16 cellular contexts compared by ENCODE assay signal in the genomic region with DNA sequence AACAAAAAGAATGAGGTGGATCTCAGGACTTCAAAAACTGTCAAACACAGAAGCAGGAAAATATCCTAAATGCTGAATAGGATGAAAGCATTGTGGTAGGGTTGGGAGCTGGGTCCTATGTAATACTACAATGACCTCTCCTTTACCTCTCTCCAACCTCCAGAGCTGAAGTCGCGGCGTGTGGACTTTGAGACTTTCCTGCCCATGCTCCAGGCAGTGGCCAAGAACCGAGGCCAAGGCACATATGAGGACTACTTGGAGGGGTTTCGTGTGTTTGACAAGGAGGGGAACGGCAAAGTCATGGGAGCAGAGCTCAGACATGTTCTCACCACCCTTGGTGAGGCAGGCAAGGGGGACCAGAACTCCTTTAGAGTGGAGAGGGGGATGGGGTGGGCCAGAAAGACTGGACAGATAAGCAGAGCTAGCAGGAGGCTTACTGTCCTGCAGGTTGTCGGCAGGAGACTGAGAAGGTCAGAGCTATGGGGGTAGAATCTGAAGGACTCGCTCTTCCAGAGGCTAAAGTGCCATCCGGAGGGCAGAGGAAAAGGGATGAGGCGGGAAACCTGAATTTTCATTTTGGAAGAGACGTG. TPM values are rescaled to one million over a fixed set of nuclear protein-coding genes. Genes with fewer than 3 reads are reported as not detected.
DNase-seq lines count a peak whose midpoint lies in the region; ATAC-seq, FAIRE-seq and TF ChIP-seq lines count a peak whose summit lies in the region.
"Had no signal": no experiment of that assay in that cellular context is flagged by ENCODE, and none has a peak within 500 bp of the region (broad histone marks: within the 10 kb centered on the region; RNA-seq: fewer than 3 reads in every experiment).

No MANE protein-coding gene starts in this region.

- POLR2A ChIA-PET in CD8-positive, alpha-beta memory T cell (lab: Charles Lee): no interaction called here
- POLR2A ChIA-PET in H1 (lab: Charles Lee; ENCODE audit: partially characterized antibody): interaction anchor here (0.6 to 15.6 kb wide), 9 partner anchors 8 to 294 kb away, joined by 3 to 656 read pairs (median 6); a partner anchor contains a TSS

- no peak overlapping the region for H3K4ac ChIP-seq in H1 (replicated peaks; ENCODE audit: insufficient read length, low read depth, low read length)

- no peak overlapping the region for H3K18ac ChIP-seq in H1 (ENCODE audit: extremely low read depth, low read length)

- H2AFZ ChIP-seq in H1 (ENCODE audit: low read length) (no peak overlapping the region), neural progenitor cell (replicated peaks) (no peak overlapping the region)

- no peaks in the 10 kb centered on the region for H3K27me3 Mint-ChIP-seq in CD8-positive, alpha-beta memory T cell
- H3K27me3 Mint-ChIP-seq in neural progenitor cell (ENCODE audit: insufficient read depth, low read depth): peaks cover 27% of the 10 kb centered on the region

- H2AK5ac ChIP-seq in H1 (ENCODE audit: low read depth, low read length): no peak overlapping the region

- H2BK5ac ChIP-seq in H1 (ENCODE audit: low read depth, low read length): no peak overlapping the region

- CTCF ChIA-PET in CD8-positive, alpha-beta memory T cell (lab: Charles Lee): interaction anchor here (0.8 to 3.2 kb wide), 5 partner anchors 10 to 36 kb away, joined by 3 to 16 read pairs (median 7); a partner anchor contains a TSS
- CTCF ChIA-PET in H1 (lab: Charles Lee; ENCODE audit: partially characterized antibody): interaction anchor here (0.7 to 2.7 kb wide), 7 partner anchors 27 to 43 kb away, joined by 3 to 15 read pairs (median 4); a partner anchor contains a TSS

- H4K91ac ChIP-seq in H1 (replicated peaks; ENCODE audit: insufficient read length, low read length): no peak overlapping the region

- no peak overlapping the region for H2BK12ac ChIP-seq in H1 (ENCODE audit: low read depth, low read length)

- no peak overlapping the region for H2BK120ac ChIP-seq in H1 (replicated peaks; ENCODE audit: low read depth, low read length)

- H3F3A ChIP-seq in neural progenitor cell (ENCODE audit: low read depth): peaks cover 58% of the 10 kb centered on the region

- TF ChIP-seq RAD21 in H1 (IDR thresholded peaks at IDR 0.05 in 1 of 2, conservative IDR thresholded peaks at IDR 0.05 in 1 of 2; ENCODE audit: low read depth in 2 of 2, low read length in 2 of 2): no peak

- TF ChIP-seq EP300 in H1 (IDR thresholded peaks at IDR 0.05; ENCODE audit: borderline replicate concordance in 1 of 2, low read depth in 2 of 2, low read length in 2 of 2): no peak

- H3K4me1 Mint-ChIP-seq in CD8-positive, alpha-beta memory T cell: peaks cover 49 to 54% (median 54%) of the 10 kb centered on the region in 3 donors
- H3K4me1 Mint-ChIP-seq in neural progenitor cell: peaks cover 56% of the 10 kb centered on the region

- H3K27ac ChIP-seq in CD8-positive, alpha-beta memory T cell (ENCODE audit: low read depth, low read length): no peak overlapping the region
- H3K27ac ChIP-seq in SJCRH30: peak overlapping the region; percentile 95
- H3K27ac ChIP-seq in H1 (ENCODE audit: low read depth, low read length): no peak overlapping the region
- no peak overlapping the region for H3K27ac ChIP-seq in neural progenitor cell
- H3K27ac ChIP-seq: heart left ventricle, HL-60, SJSA1 had no signal

- FAIRE-seq in H1 (lab: Jason Lieb, UNC): no peak
- FAIRE-seq: colon, GM12891, kidney had no signal

- peak overlapping the region in 5 of 7 donors; percentile 53 to 79 (median 61) for H3K4me3 Mint-ChIP-seq in CD8-positive, alpha-beta memory T cell
- peak overlapping the region; percentile 58 for H3K4me3 Mint-ChIP-seq in neural progenitor cell

- H3K9ac ChIP-seq in H1 (replicated peaks in 1 of 4; ENCODE audit: extremely low read depth in 1 of 4, low read depth in 3 of 4, low read length in 3 of 4): no peak overlapping the region
- no peak overlapping the region for H3K9ac ChIP-seq in neural progenitor cell

- H4K8ac ChIP-seq in H1 (ENCODE audit: extremely low read depth, insufficient read depth, low read length): no peak overlapping the region

- H3K4me1 ChIP-seq in CD8-positive, alpha-beta memory T cell (ENCODE audit: insufficient read depth, low read length): peaks cover 45% of the 10 kb centered on the region
- H3K4me1 ChIP-seq in SJCRH30 (peaks cover 38% of the 10 kb centered on the region), H1 (replicated peaks in 1 of 4; ENCODE audit: control insufficient read depth in 3 of 4, insufficient read depth in 4 of 4, low read length in 3 of 4) (peaks cover 9 to 26% (median 18%) of the 10 kb centered on the region in 4 experiments), neural progenitor cell (peaks cover 29% of the 10 kb centered on the region)

- H3K27me3 ChIP-seq in CD8-positive, alpha-beta memory T cell (ENCODE audit: insufficient read depth, low read length, poor library complexity, severe bottlenecking): no peaks in the 10 kb centered on the region
- H3K27me3 ChIP-seq in SJCRH30 (no peaks in the 10 kb centered on the region), H1 (replicated peaks in 1 of 4; ENCODE audit: control insufficient read depth in 3 of 4, extremely low read depth in 1 of 4, insufficient read depth in 3 of 4, low read length in 3 of 4) (no peaks in the 10 kb centered on the region), neural progenitor cell (no peaks in the 10 kb centered on the region)
- H3K27me3 ChIP-seq: heart left ventricle, SJSA1 had no signal

- H3K4me2 ChIP-seq in H1 (ENCODE audit: insufficient read depth in 1 of 2, low read depth in 2 of 2, low read length in 2 of 2) (no peak overlapping the region), neural progenitor cell (no peak overlapping the region)

- H2BK15ac ChIP-seq in H1 (ENCODE audit: low read length): no peak overlapping the region

- H3K79me2 ChIP-seq in H1 (ENCODE audit: control insufficient read depth in 1 of 2, insufficient read depth in 2 of 2, low read length in 2 of 2) (peaks cover 3 to 28% of the 10 kb centered on the region in 2 experiments), neural progenitor cell (ENCODE audit: low read depth) (peaks cover 41% of the 10 kb centered on the region)

- peaks cover 0 to 29% (median 4%) of the 10 kb centered on the region in 3 donors for H3K36me3 Mint-ChIP-seq in CD8-positive, alpha-beta memory T cell
- H3K36me3 Mint-ChIP-seq in neural progenitor cell: peaks cover 29% of the 10 kb centered on the region

- no peak overlapping the region for H2BK20ac ChIP-seq in H1 (ENCODE audit: low read length)

- TF ChIP-seq CTCF in H1 (IDR thresholded peaks at IDR 0.05; ENCODE audit: control extremely low read depth in 1 of 3, insufficient read depth in 1 of 3, low read depth in 1 of 3, low read length in 3 of 3) (no peak), neural progenitor cell (IDR thresholded peaks at IDR 0.05) (no peak)

- DNase-seq in CD8-positive, alpha-beta memory T cell: no peak
- DNase-seq in SJCRH30 (peak in 1 of 2 experiments; percentile 17), H1 (ENCODE audit: low read depth in 1 of 2, low spot score in 2 of 2) (no peak), neural progenitor cell (ENCODE audit: low spot score) (no peak), LoVo (ENCODE audit: low spot score) (no peak)
- DNase-seq: activated CD8-positive, alpha-beta memory T cell treated with anti-CD3 and anti-CD28 coated beads, Interleukin-2, amount 50 U/mL, for 48 hours; heart left ventricle; Kasumi-1; NCI-H1436 had no signal

- H3K9me3 ChIP-seq in CD8-positive, alpha-beta memory T cell (ENCODE audit: low read length): no peaks in the 10 kb centered on the region
- H3K9me3 ChIP-seq in SJCRH30 (replicated peaks) (no peaks in the 10 kb centered on the region), H1 (ENCODE audit: insufficient read depth in 2 of 2, low read depth in 1 of 2, low read length in 1 of 2) (no peaks in the 10 kb centered on the region), neural progenitor cell (ENCODE audit: low read depth) (no peaks in the 10 kb centered on the region)
- H3K9me3 ChIP-seq: heart left ventricle, SJSA1 had no signal

- H4K20me1 ChIP-seq in H1 (replicated peaks in 1 of 2; ENCODE audit: control insufficient read depth in 1 of 2, insufficient read depth in 2 of 2, low read length in 2 of 2) (peaks cover 7 to 12% of the 10 kb centered on the region in 2 experiments), neural progenitor cell (ENCODE audit: low read depth) (peaks cover 19% of the 10 kb centered on the region)

- H3K4me3 ChIP-seq in CD8-positive, alpha-beta memory T cell (ENCODE audit: low read length): no peak overlapping the region
- H3K4me3 ChIP-seq in SJCRH30 (no peak overlapping the region; the same call in 1 of the 2 replicates), H1 (ENCODE audit: extremely low read depth in 1 of 4, insufficient read depth in 2 of 4, low read depth in 3 of 4, low read length in 4 of 4) (no peak overlapping the region), neural progenitor cell (no peak overlapping the region)
- H3K4me3 ChIP-seq: heart left ventricle, SJSA1 had no signal

- H3K23ac ChIP-seq in H1 (ENCODE audit: insufficient read length): no peak overlapping the region

- H3K23me2 ChIP-seq in H1 (ENCODE audit: low read depth, low read length): peaks cover 24% of the 10 kb centered on the region

- WGBS in H1 (ENCODE audit: extremely low coverage in 1 of 2, insufficient coverage in 1 of 2, insufficient read length in 1 of 2, insufficient replicate concordance in 2 of 2, low coverage in 1 of 2, low lambda C conversion rate in 2 of 2, missing lambda C conversion rate in 1 of 2), 2 experiments: 92% methylated on average over 11 of the region's 11 CpGs; no CpG with 5 or more reads in 1 of the 2 experiments

- peaks cover 11% of the 10 kb centered on the region for H3K36me3 ChIP-seq in CD8-positive, alpha-beta memory T cell (ENCODE audit: insufficient read depth, low read length)
- H3K36me3 ChIP-seq in SJCRH30 (peaks cover 23% of the 10 kb centered on the region), H1 (ENCODE audit: control insufficient read depth in 2 of 4, insufficient read depth in 4 of 4, low read length in 3 of 4) (peaks cover 10 to 25% (median 14%) of the 10 kb centered on the region in 4 experiments), neural progenitor cell (no peaks in the 10 kb centered on the region)

- H3K27ac Mint-ChIP-seq in CD8-positive, alpha-beta memory T cell: peak overlapping the region in 2 of 8 donors; percentile 4 to 43
- H3K27ac Mint-ChIP-seq in neural progenitor cell: peak overlapping the region; percentile 70

- no peaks in the 10 kb centered on the region for H3K9me3 Mint-ChIP-seq in CD8-positive, alpha-beta memory T cell
- no peaks in the 10 kb centered on the region for H3K9me3 Mint-ChIP-seq in neural progenitor cell

- TF ChIP-seq POLR2A in H1 (IDR thresholded peaks at IDR 0.05; ENCODE audit: control extremely low read depth in 1 of 2, low read depth in 2 of 2, low read length in 2 of 2): no peak

- ATAC-seq in GM21723 (IDR thresholded peaks at IDR 0.05; ENCODE audit: unreplicated experiment): no peak
- ATAC-seq in GM21515 (IDR thresholded peaks at IDR 0.05; ENCODE audit: unreplicated experiment): no peak
- ATAC-seq: heart left ventricle had no signal

- no peak overlapping the region for H3K14ac ChIP-seq in H1 (ENCODE audit: insufficient read length)

- no peak overlapping the region for H4K5ac ChIP-seq in H1 (ENCODE audit: insufficient read length, low read depth, low read length)

- no peak overlapping the region for H3K56ac ChIP-seq in H1 (replicated peaks; ENCODE audit: insufficient read length, low read depth, low read length)

- peaks cover 5% of the 10 kb centered on the region; the same call in 1 of the 2 replicates for H3K79me1 ChIP-seq in H1 (ENCODE audit: low read depth, low read length)

RNA-seq across cellular contexts. Expression of a gene that starts 2.8 kb away (rescaled TPM):
- 1,000 to 10,000 TPM; 1,010 to 1,017 TPM for total RNA-seq in CD8-positive, alpha-beta memory T cell
- polyA plus RNA-seq in CD8-positive, alpha-beta memory T cell: 2,423 TPM
- 564 and 633 TPM in 2 replicates for total RNA-seq in SJCRH30 (2014; rRNA removed; shearing (Covaris generic))
- 1,130 and 1,137 TPM in 2 replicates for total RNA-seq in H1 (2021; fragmentation: NEBNext Ultra II Directional; extraction: Animal tissue kit (Norgen Biotek cat#: 25700))
- 1,664 and 2,279 TPM in 2 replicates for polyA plus RNA-seq in H1 (2011; rRNA removed)
- polyA plus RNA-seq in H1 (2011; cell fraction: cytosol; rRNA removed): 2,537 TPM
- polyA plus RNA-seq in H1 (2011; cell fraction: nucleus; rRNA removed): 757 TPM
- polyA plus RNA-seq in H1 (2012, experiment 1 of 2): 1,613 to 1,753 TPM (median 1,678 TPM) in 4 replicates
- polyA plus RNA-seq in H1 (2012, experiment 2 of 2): 2,029 TPM
- polyA plus RNA-seq in H1 (2013, experiment 1 of 2): 1,115 TPM
- polyA plus RNA-seq in H1 (2013, experiment 2 of 2): 1,167 TPM
- 392 and 510 TPM in 2 replicates for polyA minus RNA-seq in H1 (2011; rRNA and poly(A)+ RNA removed)
- polyA minus RNA-seq in H1 (2011; cell fraction: cytosol; rRNA and poly(A)+ RNA removed): 263 TPM
- polyA minus RNA-seq in H1 (2011; cell fraction: nucleus; rRNA and poly(A)+ RNA removed): 608 TPM
- total RNA-seq in neural progenitor cell (ENCODE audit: low replicate concordance): 1,139 and 1,233 TPM in 2 replicates

RNA-seq across cellular contexts. Expression of a gene that starts 3.0 kb away (rescaled TPM):
- total RNA-seq in CD8-positive, alpha-beta memory T cell: 10 to 100 TPM; 68.6 to 70.0 TPM
- polyA plus RNA-seq in CD8-positive, alpha-beta memory T cell: 6.2 TPM
- 199 and 208 TPM in 2 replicates for total RNA-seq in SJCRH30 (2014; rRNA removed; shearing (Covaris generic))
- 162 and 163 TPM in 2 replicates for total RNA-seq in H1 (2021; fragmentation: NEBNext Ultra II Directional; extraction: Animal tissue kit (Norgen Biotek cat#: 25700))
- 146 and 202 TPM in 2 replicates for polyA plus RNA-seq in H1 (2011; rRNA removed)
- polyA plus RNA-seq in H1 (2011; cell fraction: cytosol; rRNA removed): 203 TPM
- 101 TPM for polyA plus RNA-seq in H1 (2011; cell fraction: nucleus; rRNA removed)
- 157 to 234 TPM (median 189 TPM) in 4 replicates for polyA plus RNA-seq in H1 (2012, experiment 1 of 2)
- polyA plus RNA-seq in H1 (2012, experiment 2 of 2): 181 TPM
- 142 TPM for polyA plus RNA-seq in H1 (2013, experiment 1 of 2)
- polyA plus RNA-seq in H1 (2013, experiment 2 of 2): 154 TPM
- 25.3 and 42.8 TPM in 2 replicates for polyA minus RNA-seq in H1 (2011; rRNA and poly(A)+ RNA removed)
- 43.2 TPM for polyA minus RNA-seq in H1 (2011; cell fraction: cytosol; rRNA and poly(A)+ RNA removed)
- 35.9 TPM for polyA minus RNA-seq in H1 (2011; cell fraction: nucleus; rRNA and poly(A)+ RNA removed)
- total RNA-seq in neural progenitor cell (ENCODE audit: low replicate concordance): 131 and 198 TPM in 2 replicates

RNA-seq across cellular contexts. Expression of a gene that starts 27.3 kb away (rescaled TPM):
- total RNA-seq in CD8-positive, alpha-beta memory T cell: 100 to 1,000 TPM; 185 to 191 TPM
- polyA plus RNA-seq in CD8-positive, alpha-beta memory T cell: 374 TPM
- total RNA-seq in SJCRH30 (2014; rRNA removed; shearing (Covaris generic)): 86.7 and 92.9 TPM in 2 replicates
- 85.1 and 86.9 TPM in 2 replicates for total RNA-seq in H1 (2021; fragmentation: NEBNext Ultra II Directional; extraction: Animal tissue kit (Norgen Biotek cat#: 25700))
- polyA plus RNA-seq in H1 (2011; rRNA removed): 165 and 174 TPM in 2 replicates
- polyA plus RNA-seq in H1 (2011; cell fraction: cytosol; rRNA removed): 109 TPM
- polyA plus RNA-seq in H1 (2011; cell fraction: nucleus; rRNA removed): 167 TPM
- 58.5 to 85.3 TPM (median 79.3 TPM) in 4 replicates for polyA plus RNA-seq in H1 (2012, experiment 1 of 2)
- 88.6 TPM for polyA plus RNA-seq in H1 (2012, experiment 2 of 2)
- 133 TPM for polyA plus RNA-seq in H1 (2013, experiment 1 of 2)
- 120 TPM for polyA plus RNA-seq in H1 (2013, experiment 2 of 2)
- polyA minus RNA-seq in H1 (2011; rRNA and poly(A)+ RNA removed): 180 and 199 TPM in 2 replicates
- polyA minus RNA-seq in H1 (2011; cell fraction: cytosol; rRNA and poly(A)+ RNA removed): 107 TPM
- polyA minus RNA-seq in H1 (2011; cell fraction: nucleus; rRNA and poly(A)+ RNA removed): 81.1 TPM
- total RNA-seq in neural progenitor cell (ENCODE audit: low replicate concordance): 75.3 and 146 TPM in 2 replicates

RNA-seq across cellular contexts. Expression of a gene that starts 33.9 kb away (rescaled TPM):
- 100 to 1,000 TPM; 107 to 118 TPM for total RNA-seq in CD8-positive, alpha-beta memory T cell
- polyA plus RNA-seq in CD8-positive, alpha-beta memory T cell: 92.4 TPM
- 57.3 and 60.9 TPM in 2 replicates for total RNA-seq in SJCRH30 (2014; rRNA removed; shearing (Covaris generic))
- total RNA-seq in H1 (2021; fragmentation: NEBNext Ultra II Directional; extraction: Animal tissue kit (Norgen Biotek cat#: 25700)): 66.3 and 78.5 TPM in 2 replicates
- 33.9 and 40.5 TPM in 2 replicates for polyA plus RNA-seq in H1 (2011; rRNA removed)
- polyA plus RNA-seq in H1 (2011; cell fraction: cytosol; rRNA removed): 51.0 TPM
- polyA plus RNA-seq in H1 (2011; cell fraction: nucleus; rRNA removed): 228 TPM
- 57.2 to 72.0 TPM (median 67.2 TPM) in 4 replicates for polyA plus RNA-seq in H1 (2012, experiment 1 of 2)
- polyA plus RNA-seq in H1 (2012, experiment 2 of 2): 14.3 TPM
- polyA plus RNA-seq in H1 (2013, experiment 1 of 2): 52.9 TPM
- 49.6 TPM for polyA plus RNA-seq in H1 (2013, experiment 2 of 2)
- polyA minus RNA-seq in H1 (2011; rRNA and poly(A)+ RNA removed): 78.3 and 80.3 TPM in 2 replicates
- 28.9 TPM for polyA minus RNA-seq in H1 (2011; cell fraction: cytosol; rRNA and poly(A)+ RNA removed)
- 139 TPM for polyA minus RNA-seq in H1 (2011; cell fraction: nucleus; rRNA and poly(A)+ RNA removed)
- total RNA-seq in neural progenitor cell (ENCODE audit: low replicate concordance): 92.3 and 103 TPM in 2 replicates

RNA-seq across cellular contexts. Expression of a gene that starts 37.3 kb away (rescaled TPM):
- total RNA-seq in CD8-positive, alpha-beta memory T cell: 1 to 10 TPM; 8.1 to 9.0 TPM
- 3.2 TPM for polyA plus RNA-seq in CD8-positive, alpha-beta memory T cell
- total RNA-seq in SJCRH30 (2014; rRNA removed; shearing (Covaris generic)): 5.5 and 5.8 TPM in 2 replicates
- 11.2 and 12.5 TPM in 2 replicates for total RNA-seq in H1 (2021; fragmentation: NEBNext Ultra II Directional; extraction: Animal tissue kit (Norgen Biotek cat#: 25700))
- polyA plus RNA-seq in H1 (2011; rRNA removed): 4.0 and 5.1 TPM in 2 replicates
- polyA plus RNA-seq in H1 (2011; cell fraction: cytosol; rRNA removed): 4.3 TPM
- 7.6 TPM for polyA plus RNA-seq in H1 (2011; cell fraction: nucleus; rRNA removed)
- polyA plus RNA-seq in H1 (2012, experiment 1 of 2): 4.6 to 7.7 TPM (median 5.1 TPM) in 4 replicates
- 3.7 TPM for polyA plus RNA-seq in H1 (2012, experiment 2 of 2)
- polyA plus RNA-seq in H1 (2013, experiment 1 of 2): 4.2 TPM
- polyA plus RNA-seq in H1 (2013, experiment 2 of 2): 3.9 TPM
- polyA minus RNA-seq in H1 (2011; rRNA and poly(A)+ RNA removed): 10.7 and 15.3 TPM in 2 replicates
- polyA minus RNA-seq in H1 (2011; cell fraction: cytosol; rRNA and poly(A)+ RNA removed): 7.1 TPM
- 34.0 TPM for polyA minus RNA-seq in H1 (2011; cell fraction: nucleus; rRNA and poly(A)+ RNA removed)
- total RNA-seq in neural progenitor cell (ENCODE audit: low replicate concordance): 10.3 and 10.8 TPM in 2 replicates
